In genomic region chr6:53734473-53735299, GRCh38 we compare ENCODE assay signal across 8 cellular contexts.
DNase-seq lines count a peak whose midpoint lies in the region; ATAC-seq, FAIRE-seq and TF ChIP-seq lines count a peak whose summit lies in the region.

No MANE protein-coding gene starts in this region.

- H3K9ac ChIP-seq in endodermal cell (ENCODE audit: extremely low read depth, low read length, poor library complexity, severe bottlenecking) (no peak overlapping the region), neural progenitor cell (no peak overlapping the region)

- no peaks in the 10 kb centered on the region for H3K79me2 ChIP-seq in neural progenitor cell (ENCODE audit: low read depth)

- H3K4me1 Mint-ChIP-seq in endodermal cell (peaks cover 20% of the 10 kb centered on the region), neural progenitor cell (peaks cover 5% of the 10 kb centered on the region)

- no peaks in the 10 kb centered on the region for H4K20me1 ChIP-seq in neural progenitor cell (ENCODE audit: low read depth)

- H3K27me3 ChIP-seq in endodermal cell (ENCODE audit: control insufficient read depth, insufficient read depth, low read length, poor library complexity, severe bottlenecking), result no peaks in the 10 kb centered on the region
- H3K27me3 ChIP-seq in neural progenitor cell, result no peaks in the 10 kb centered on the region

- H3K4me2 ChIP-seq in neural progenitor cell, result no peak overlapping the region

- H3K9me3 Mint-ChIP-seq in endodermal cell, result no peaks in the 10 kb centered on the region
- no peaks in the 10 kb centered on the region for H3K9me3 Mint-ChIP-seq in neural progenitor cell

- TF ChIP-seq CTCF in endodermal cell (conservative IDR thresholded peaks at IDR 0.05), result peak; percentile 85
- peak; percentile 63 for TF ChIP-seq CTCF in neural progenitor cell (IDR thresholded peaks at IDR 0.05)

- no peaks in the 10 kb centered on the region for H3K9me3 ChIP-seq in endodermal cell (ENCODE audit: control insufficient read depth, low read length)
- H3K9me3 ChIP-seq in neural progenitor cell (ENCODE audit: low read depth), result no peaks in the 10 kb centered on the region

- H2AFZ ChIP-seq in neural progenitor cell (replicated peaks), result no peak overlapping the region

- H3K27me3 Mint-ChIP-seq in endodermal cell (ENCODE audit: insufficient read depth), result no peaks in the 10 kb centered on the region
- H3K27me3 Mint-ChIP-seq in neural progenitor cell (ENCODE audit: insufficient read depth, low read depth), result no peaks in the 10 kb centered on the region

- no peaks in the 10 kb centered on the region for H3K36me3 Mint-ChIP-seq in endodermal cell (ENCODE audit: low read depth)
- no peaks in the 10 kb centered on the region for H3K36me3 Mint-ChIP-seq in neural progenitor cell

- WGBS in endodermal cell (ENCODE audit: insufficient coverage in 1 of 2, insufficient read length in 1 of 2), 2 experiments, result 75 to 77% methylated on average over 11 to 13 of the region's 13 CpGs

- H3K4me3 Mint-ChIP-seq in endodermal cell (no peak overlapping the region), neural progenitor cell (no peak overlapping the region)

- H3K27ac ChIP-seq in endodermal cell (ENCODE audit: low read depth, low read length) (no peak overlapping the region), neural progenitor cell (no peak overlapping the region)

- no peaks in the 10 kb centered on the region for H3F3A ChIP-seq in neural progenitor cell (ENCODE audit: low read depth)

- DNase-seq in SIG-M5 treated with dmso at 0.1 percent for 504 hours (lab: John Stamatoyannopoulos, UW; ENCODE audit: unreplicated experiment) (peak; percentile 15), SIG-M5 (lab: John Stamatoyannopoulos, UW) (no peak), RCC 7860 (ENCODE audit: low spot score) (peak; percentile 86), endodermal cell (peak; percentile 89), neural progenitor cell (ENCODE audit: low spot score) (peak; percentile 64), NCI-H2196 treated with DMSO at 0.1 percent for 48 hours (lab: John Stamatoyannopoulos, UW; ENCODE audit: unreplicated experiment) (no peak)
- no peak for DNase-seq in central memory CD4-positive, alpha-beta T cell

- H3K27ac Mint-ChIP-seq in endodermal cell (no peak overlapping the region), neural progenitor cell (no peak overlapping the region)

- H3K4me1 ChIP-seq in endodermal cell (ENCODE audit: control insufficient read depth, insufficient read depth, low read length) (peaks cover 4% of the 10 kb centered on the region), neural progenitor cell (peaks cover 14% of the 10 kb centered on the region)

- FAIRE-seq in RCC 7860 (lab: Jason Lieb, UNC), result peak; percentile 84

- peak; percentile 60 for ATAC-seq in HG02642 (IDR thresholded peaks at IDR 0.05; ENCODE audit: poor library complexity, unreplicated experiment)

- no peak overlapping the region for H3K4me3 ChIP-seq in endodermal cell (ENCODE audit: low read length)
- no peak overlapping the region for H3K4me3 ChIP-seq in neural progenitor cell

- H3K36me3 ChIP-seq in endodermal cell (ENCODE audit: control insufficient read depth, insufficient read depth, low read length), result no peaks in the 10 kb centered on the region
- H3K36me3 ChIP-seq in neural progenitor cell, result no peaks in the 10 kb centered on the region

Comparison
In these comparisons a context has a peak if more than half of its experiments do, and no peak if none do; other contexts are left out.
1. DNase-seq: peak in SIG-M5 treated with dmso at 0.1 percent for 504 hours (single experiment), RCC 7860 (single experiment), endodermal cell (single experiment) and neural progenitor cell (single experiment); none in SIG-M5 (single experiment), NCI-H2196 treated with DMSO at 0.1 percent for 48 hours (single experiment) and central memory CD4-positive, alpha-beta T cell (single experiment).